Comparison of ENCODE assay signal across 14 cellular contexts in the genomic region with DNA sequence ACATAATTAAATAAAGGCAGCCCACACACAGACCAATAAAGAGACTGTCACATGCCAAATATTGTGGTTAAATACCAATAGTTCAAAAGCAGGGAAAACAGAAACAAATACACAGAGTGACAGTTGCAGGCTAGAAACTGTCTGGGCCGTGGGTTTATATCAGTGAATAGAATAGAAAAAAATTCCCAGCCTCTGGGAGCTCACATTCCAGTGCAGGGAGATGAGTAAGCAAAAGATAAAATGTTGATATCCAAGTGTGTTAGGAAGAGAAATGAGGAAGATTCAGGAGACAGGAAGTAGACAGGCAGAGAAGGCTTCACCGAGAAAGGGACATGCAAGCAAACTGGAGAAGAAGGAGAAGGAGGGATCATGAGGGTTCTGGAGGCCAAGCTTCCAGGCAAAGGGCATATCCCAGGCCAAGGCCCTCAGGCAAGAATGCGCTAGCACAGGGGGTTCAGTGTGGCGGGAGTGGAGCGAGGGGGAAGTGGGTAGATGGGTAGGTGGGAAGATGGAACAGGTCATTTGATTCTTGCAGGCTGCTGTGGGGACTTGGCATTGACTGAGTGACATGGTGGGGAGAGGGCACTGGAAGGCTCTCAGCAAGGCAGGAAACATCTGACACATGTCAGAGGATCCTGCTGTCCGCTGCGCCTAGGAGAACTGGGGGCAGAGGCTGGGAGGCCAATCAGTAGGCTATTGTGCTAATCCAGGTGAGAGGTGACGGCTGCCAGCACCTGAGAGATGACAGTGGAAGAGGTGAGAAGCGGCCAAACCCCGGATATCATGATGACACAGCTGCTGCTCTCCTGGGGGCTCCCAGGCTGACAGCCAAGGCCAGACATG.
DNase-seq lines count a peak whose midpoint lies in the region; ATAC-seq and TF ChIP-seq lines count a peak whose summit lies in the region.
"Had no signal": no experiment of that assay in that cellular context is flagged by ENCODE, and none has a peak within 500 bp of the region (broad histone marks: within the 10 kb centered on the region; RNA-seq: fewer than 3 reads in every experiment).

No MANE protein-coding gene starts in this region.

- intact Hi-C loops in thyroid gland (cut with DNase I), result no loop called here

- H3K4me3 ChIP-seq in thyroid gland (replicated peaks in 1 of 3), result no peak overlapping the region
- H3K4me3 ChIP-seq: esophagus squamous epithelium, Peyer's patch had no signal

- H3K36me3 Mint-ChIP-seq in mesothelial cell of epicardium, result no peaks in the 10 kb centered on the region
- H3K36me3 Mint-ChIP-seq: memory B cell had no signal

- H3K36me3 ChIP-seq in thyroid gland, result no peaks in the 10 kb centered on the region
- H3K36me3 ChIP-seq: esophagus squamous epithelium, Peyer's patch had no signal

- peaks cover 27% of the 10 kb centered on the region for H3K4me1 Mint-ChIP-seq in mesothelial cell of epicardium
- H3K4me1 Mint-ChIP-seq: memory B cell had no signal

- H3K27me3 Mint-ChIP-seq in mesothelial cell of epicardium (ENCODE audit: low read depth), result peaks cover 4% of the 10 kb centered on the region

- no peak for TF ChIP-seq POLR2A in thyroid gland (IDR thresholded peaks at IDR 0.05)

- no peak for ATAC-seq in HG03135 (IDR thresholded peaks at IDR 0.05; ENCODE audit: unreplicated experiment)

- H3K27ac ChIP-seq in thyroid gland, result peak overlapping the region in 1 of 3 donors; percentile 31
- H3K27ac ChIP-seq: esophagus squamous epithelium, Peyer's patch had no signal

- 81 to 86% methylated on average over 10 of the region's 10 CpGs for WGBS in thyroid gland, 2 donors

- H3K27me3 ChIP-seq in thyroid gland, result no peaks in the 10 kb centered on the region
- H3K27me3 ChIP-seq: esophagus squamous epithelium, Peyer's patch had no signal

- peak overlapping the region; percentile 15 for H3K27ac Mint-ChIP-seq in mesothelial cell of epicardium
- H3K27ac Mint-ChIP-seq: memory B cell; stimulated activated naive CD8-positive, alpha-beta T cell treated with anti-CD3 and anti-CD28 coated beads, Interleukin-15, Interleukin-2, amounts not matched to agents 100 ng/mL and 50 ng/mL, for 24 hours had no signal

- no peak overlapping the region for H3K4me3 Mint-ChIP-seq in mesothelial cell of epicardium
- H3K4me3 Mint-ChIP-seq: memory B cell; stimulated activated naive CD8-positive, alpha-beta T cell treated with anti-CD3 and anti-CD28 coated beads, Interleukin-15, Interleukin-2, amounts not matched to agents 100 ng/mL and 50 ng/mL, for 24 hours had no signal

- H3K9me3 Mint-ChIP-seq in mesothelial cell of epicardium, result peaks cover 3% of the 10 kb centered on the region
- H3K9me3 Mint-ChIP-seq: memory B cell; stimulated activated naive CD8-positive, alpha-beta T cell treated with anti-CD3 and anti-CD28 coated beads, Interleukin-15, Interleukin-2, amounts not matched to agents 100 ng/mL and 50 ng/mL, for 24 hours had no signal

- no peak for TF ChIP-seq CTCF in mesothelial cell of epicardium (IDR thresholded peaks at IDR 0.05; ENCODE audit: unreplicated experiment)
- no peak for TF ChIP-seq CTCF in thyroid gland (IDR thresholded peaks at IDR 0.05)

- DNase-seq in COLO829 (ENCODE audit: low spot score) (peak; percentile 18), NCI-H2029 treated with DMSO at 0.1 percent for 48 hours (lab: John Stamatoyannopoulos, UW) (peak; percentile 92), astrocyte of the hippocampus (ENCODE audit: low read depth, low spot score) (peak; percentile 21), mesothelial cell of epicardium (ENCODE audit: low spot score in 2 of 2, unreplicated experiment in 2 of 2) (no peak), NOMO-1 treated with DMSO at 0.1 percent for 48 hours (lab: John Stamatoyannopoulos, UW; ENCODE audit: unreplicated experiment) (no peak), GM19240 (ENCODE audit: insufficient read length, low spot score) (no peak), thyroid gland (no peak)
- DNase-seq: C1 segment of cervical spinal cord, esophagus squamous epithelium, Karpas-422, Peyer's patch had no signal

- H3K4me1 ChIP-seq in thyroid gland, result peaks cover 4 to 48% of the 10 kb centered on the region in 2 donors
- H3K4me1 ChIP-seq: Peyer's patch had no signal

- H3K9me3 ChIP-seq in thyroid gland, result no peaks in the 10 kb centered on the region
- H3K9me3 ChIP-seq: esophagus squamous epithelium, Peyer's patch had no signal

Comparison
In these comparisons a context has a peak if more than half of its experiments do, and no peak if none do; other contexts are left out.
1. DNase-seq: peak in COLO829 (single experiment), NCI-H2029 treated with DMSO at 0.1 percent for 48 hours (single experiment) and astrocyte of the hippocampus (single experiment); none in mesothelial cell of epicardium (0 of 2), NOMO-1 treated with DMSO at 0.1 percent for 48 hours (single experiment), GM19240 (single experiment) and thyroid gland (0 of 2).